Comparison of ENCODE assay signal across 22 cellular contexts in genomic region chr1:47693115-47693514, GRCh38.
DNase-seq lines count a peak whose midpoint lies in the region; ATAC-seq and TF ChIP-seq lines count a peak whose summit lies in the region.
"Had no signal": no experiment of that assay in that cellular context is flagged by ENCODE, and none has a peak within 500 bp of the region (broad histone marks: within the 10 kb centered on the region; RNA-seq: fewer than 3 reads in every experiment).

No MANE protein-coding gene starts in this region.

- no peaks in the 10 kb centered on the region for H3K4me1 Mint-ChIP-seq in T-helper 17 cell

- no peak overlapping the region for H2AK5ac ChIP-seq in neuronal stem cell (ENCODE audit: low read depth, low read length)

- H3K4ac ChIP-seq in neuronal stem cell (ENCODE audit: low read length) = no peak overlapping the region

- peaks cover 20% of the 10 kb centered on the region for H3K27me3 Mint-ChIP-seq in T-helper 17 cell

- no peak for TF ChIP-seq CTCF in upper lobe of right lung (IDR thresholded peaks at IDR 0.05)

- peaks cover 0 to 35% (median 0%) of the 10 kb centered on the region in 3 experiments for H3K27me3 ChIP-seq in neuronal stem cell (ENCODE audit: control insufficient read depth in 3 of 3, insufficient read depth in 3 of 3, low read depth in 1 of 3, low read length in 3 of 3)
- H3K27me3 ChIP-seq in upper lobe of right lung = peaks cover 8% of the 10 kb centered on the region
- H3K27me3 ChIP-seq: MG63 had no signal

- H3K23ac ChIP-seq in neuronal stem cell (ENCODE audit: low read depth, low read length, poor library complexity) = no peak overlapping the region

- H3K9me3 ChIP-seq in neuronal stem cell (replicated peaks in 1 of 2; ENCODE audit: control insufficient read depth in 2 of 2, insufficient read depth in 1 of 2, low read depth in 1 of 2, low read length in 2 of 2) (no peaks in the 10 kb centered on the region), upper lobe of right lung (no peaks in the 10 kb centered on the region), T-helper 17 cell (ENCODE audit: control insufficient read depth, low read length, poor library complexity, severe bottlenecking) (no peaks in the 10 kb centered on the region)
- H3K9me3 ChIP-seq: MG63 had no signal

- H2BK12ac ChIP-seq in neuronal stem cell (ENCODE audit: low read length) = no peak overlapping the region

- H2BK120ac ChIP-seq in neuronal stem cell (ENCODE audit: low read depth, low read length) = no peak overlapping the region

- intact Hi-C loops in upper lobe of right lung (cut with DNase I) = no loop called here

- H3K36me3 ChIP-seq in neuronal stem cell (replicated peaks in 1 of 2; ENCODE audit: control insufficient read depth in 2 of 2, insufficient read depth in 2 of 2, low read length in 2 of 2) (no peaks in the 10 kb centered on the region), upper lobe of right lung (no peaks in the 10 kb centered on the region)
- H3K36me3 ChIP-seq: MG63 had no signal

- no peak overlapping the region for H4K91ac ChIP-seq in neuronal stem cell (ENCODE audit: low read depth, low read length, poor library complexity)

- H3K4me1 ChIP-seq in neuronal stem cell (ENCODE audit: control insufficient read depth in 2 of 2, insufficient read depth in 1 of 2, low read depth in 1 of 2, low read length in 2 of 2) = peaks cover 3 to 39% of the 10 kb centered on the region in 2 donors
- no peaks in the 10 kb centered on the region for H3K4me1 ChIP-seq in upper lobe of right lung

- no peak overlapping the region for H3K4me3 Mint-ChIP-seq in T-helper 17 cell

- ATAC-seq in upper lobe of right lung (no peak), GM18502 (IDR thresholded peaks at IDR 0.05; ENCODE audit: poor library complexity, unreplicated experiment) (no peak), T-helper 17 cell (no peak)
- ATAC-seq: K562 had no signal

- no CpG with 5 or more reads among the region's 8 CpGs for WGBS in neuronal stem cell (ENCODE audit: extremely low coverage in 2 of 2, insufficient read length in 2 of 2, insufficient replicate concordance in 1 of 2), 2 donors

- H3K36me3 Mint-ChIP-seq in T-helper 17 cell (ENCODE audit: low read depth) = no peaks in the 10 kb centered on the region

- no peak overlapping the region for H2BK15ac ChIP-seq in neuronal stem cell (ENCODE audit: low read length)

- no peak overlapping the region for H3K9ac ChIP-seq in neuronal stem cell (ENCODE audit: low read depth, low read length, poor library complexity)

- H3K27ac ChIP-seq in neuronal stem cell (replicated peaks; ENCODE audit: low read length) = peak overlapping the region; percentile 64
- no peak overlapping the region for H3K27ac ChIP-seq in upper lobe of right lung
- H3K27ac ChIP-seq: PC-9 had no signal

- H2AFZ ChIP-seq in neuronal stem cell (ENCODE audit: low read length) = no peak overlapping the region
- H2AFZ ChIP-seq: PC-9 had no signal

- H3K18ac ChIP-seq in neuronal stem cell (ENCODE audit: low read length) = peak overlapping the region; percentile 49

- no peak overlapping the region for H2BK5ac ChIP-seq in neuronal stem cell (ENCODE audit: low read length)

- H3K79me1 ChIP-seq in neuronal stem cell (ENCODE audit: low read depth, low read length) = no peaks in the 10 kb centered on the region

- no peak overlapping the region for H4K8ac ChIP-seq in neuronal stem cell (ENCODE audit: low read depth, low read length)

- H3K4me2 ChIP-seq in neuronal stem cell (ENCODE audit: insufficient read depth, low read length, poor library complexity, severe bottlenecking) = peak overlapping the region; percentile 27
- H3K4me2 ChIP-seq: PC-9 had no signal

- H3K4me3 ChIP-seq in neuronal stem cell (ENCODE audit: low read length in 2 of 2) = no peak overlapping the region
- H3K4me3 ChIP-seq in upper lobe of right lung = no peak overlapping the region
- H3K4me3 ChIP-seq: K562, MG63, PC-9 had no signal

- H3K27ac Mint-ChIP-seq in T-helper 17 cell = no peak overlapping the region

- peak; percentile 20 for DNase-seq in activated CD8-positive, alpha-beta memory T cell treated with anti-CD3 and anti-CD28 coated beads, Interleukin-2, amount 50 U/mL, for 48 hours
- DNase-seq in activated CD8-positive, alpha-beta memory T cell treated with anti-CD3 and anti-CD28 coated beads, Interleukin-2, amount 50 U/mL, for 4 hours = no peak
- DNase-seq in ecto neural progenitor cell (ENCODE audit: low spot score) = peak; percentile 46
- DNase-seq in neuronal stem cell (ENCODE audit: low spot score) = no peak
- DNase-seq in upper lobe of right lung = peak; percentile 38
- no peak for DNase-seq in NK-92 (lab: John Stamatoyannopoulos, UW; ENCODE audit: unreplicated experiment)
- DNase-seq in T-helper 17 cell = no peak
- DNase-seq: 8988T, ACHN, Calu3, DMS79 treated with DMSO at 0.1 percent for 48 hours, GF-D8, MG63, NCI-H1105 treated with DMSO at 0.1 percent for 48 hours, NCI-H2029, NCI-H446, NCI-H524 treated with DMSO at 0.1 percent for 48 hours, NCI-H774, PC-9, SHP77 had no signal

- H3K14ac ChIP-seq in neuronal stem cell (ENCODE audit: low read length) = no peak overlapping the region

Comparison
In these comparisons a context has a peak if more than half of its experiments do, and no peak if none do; other contexts are left out.
1. DNase-seq: peak in activated CD8-positive, alpha-beta memory T cell treated with anti-CD3 and anti-CD28 coated beads, Interleukin-2, amount 50 U/mL, for 48 hours (single experiment), ecto neural progenitor cell (single experiment) and upper lobe of right lung (single experiment); none in activated CD8-positive, alpha-beta memory T cell treated with anti-CD3 and anti-CD28 coated beads, Interleukin-2, amount 50 U/mL, for 4 hours (single experiment), neuronal stem cell (single experiment), NK-92 (single experiment) and T-helper 17 cell (0 of 3).